Comparison of ENCODE assay signal across 8 cellular contexts in the genomic region with DNA sequence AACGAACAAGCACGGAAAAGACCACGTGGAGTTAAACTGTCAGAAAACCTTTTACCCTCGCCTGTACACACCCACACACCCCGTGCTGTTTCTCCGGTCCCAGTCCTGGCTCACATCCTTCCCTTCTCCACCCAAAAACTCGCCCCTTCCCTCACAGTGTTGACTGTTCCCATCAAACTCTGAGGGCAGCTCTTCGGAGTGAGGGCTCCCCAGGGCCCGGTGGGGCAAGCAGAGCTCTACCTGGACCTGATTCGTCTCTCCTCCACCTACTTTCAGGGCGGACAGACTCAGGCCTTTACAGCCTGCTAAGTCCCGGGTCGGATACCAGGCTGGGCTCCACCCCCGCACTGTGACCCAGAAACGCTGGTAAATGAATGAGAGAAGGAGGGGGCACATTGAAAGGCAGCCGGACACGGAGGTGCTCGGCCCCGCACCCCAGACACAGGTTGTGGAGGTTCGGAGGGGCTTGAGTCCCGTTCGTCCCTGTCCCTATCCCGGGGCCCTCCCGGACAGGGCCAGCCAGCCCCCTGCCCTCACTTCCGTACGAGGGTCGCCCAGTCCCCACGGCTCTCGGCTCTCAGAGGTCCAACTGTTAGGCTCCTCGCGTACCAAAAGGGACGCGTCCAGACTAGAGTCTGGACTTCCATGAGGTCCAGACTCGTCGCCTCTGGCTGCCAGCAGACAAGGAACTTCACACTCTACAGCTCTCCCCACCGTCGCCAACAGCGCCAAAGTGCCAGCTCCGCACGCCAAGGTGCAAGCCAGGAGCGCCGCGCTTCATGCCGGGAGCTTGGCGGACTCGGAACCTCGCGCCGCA. TPM values are rescaled to one million over a fixed set of nuclear protein-coding genes. Genes with fewer than 3 reads are reported as not detected.
DNase-seq lines count a peak whose midpoint lies in the region; ATAC-seq and TF ChIP-seq lines count a peak whose summit lies in the region.

No MANE protein-coding gene starts in this region.

- peak overlapping the region; percentile 61 for H3K4me3 ChIP-seq in choroid plexus epithelial cell (ENCODE audit: low read depth, low read length)

- TF ChIP-seq CTCF in choroid plexus epithelial cell (conservative IDR thresholded peaks at IDR 0.05; ENCODE audit: low read depth, low read length), result no peak

- ATAC-seq in GM19023 (IDR thresholded peaks at IDR 0.05; ENCODE audit: unreplicated experiment) (peak; percentile 41), left lobe of liver (peak; percentile 84), HG03571 (IDR thresholded peaks at IDR 0.05; ENCODE audit: unreplicated experiment) (no peak), HG02588 (IDR thresholded peaks at IDR 0.05; ENCODE audit: unreplicated experiment) (no peak)

- DNase-seq in SW480 (ENCODE audit: low spot score) (peak; percentile 56), choroid plexus epithelial cell (ENCODE audit: low read depth) (peak; percentile 33), left lobe of liver (ENCODE audit: low spot score) (peak; percentile 83), KG1 (lab: John Stamatoyannopoulos, UW) (no peak)
- DNase-seq in stimulated activated CD4-positive, alpha-beta T cell treated with anti-CD3 and anti-CD28 coated beads, Interleukin-1b, Interleukin-23, amount 100 ng/mL, for 48 hours, result peak; percentile 19

RNA-seq across cellular contexts. Expression of a gene that starts 31.7 kb away (rescaled TPM):
- 386 TPM for total RNA-seq in left lobe of liver

Comparison
In these comparisons a context has a peak if more than half of its experiments do, and no peak if none do; other contexts are left out.
1. ATAC-seq: peak in GM19023 (single experiment) and left lobe of liver (single experiment); none in HG03571 (single experiment) and HG02588 (single experiment).